16 cellular contexts compared by ENCODE assay signal in genomic region chr2:105754999-105755398, GRCh38. TPM values are rescaled to one million over a fixed set of nuclear protein-coding genes. Genes with fewer than 3 reads are reported as not detected.
DNase-seq lines count a peak whose midpoint lies in the region; ATAC-seq and TF ChIP-seq lines count a peak whose summit lies in the region.
"Had no signal": no experiment of that assay in that cellular context is flagged by ENCODE, and none has a peak within 500 bp of the region (broad histone marks: within the 10 kb centered on the region; RNA-seq: fewer than 3 reads in every experiment).

No MANE protein-coding gene starts in this region.

- peak; percentile 28 for ATAC-seq in HG03442 (IDR thresholded peaks at IDR 0.05; ENCODE audit: unreplicated experiment)
- ATAC-seq in activated CD8-positive, alpha-beta T cell treated with anti-CD3 and anti-CD28 coated beads for 36 hours, result no peak
- no peak for ATAC-seq in natural killer cell
- ATAC-seq: A549, gastroesophageal sphincter had no signal

- POLR2A ChIA-PET in activated CD8-positive, alpha-beta T cell treated with anti-CD3 and anti-CD28 coated beads for 36 hours (lab: Charles Lee), result interaction anchor here (0.7 to 6.4 kb wide), 12 partner anchors 9 to 84 kb away, joined by 3 to 63 read pairs (median 7); no protein-coding TSS in a partner anchor

- no peak for TF ChIP-seq CTCF in activated CD8-positive, alpha-beta T cell treated with anti-CD3 and anti-CD28 coated beads for 36 hours (IDR thresholded peaks at IDR 0.05)
- TF ChIP-seq CTCF in natural killer cell (IDR thresholded peaks at IDR 0.05), result no peak

- intact Hi-C loops in activated CD4-positive, alpha-beta T cell treated with anti-CD3 and anti-CD28 coated beads, Interleukin-2, amount 10 ng/mL, durations not matched to agents 24 days and 14 days (cut with micrococcal nuclease), result loop anchor here (1.0 to 2.0 kb wide), 2 partner anchors 9 to 14 kb away; no protein-coding TSS in a partner anchor
- intact Hi-C loops in activated CD8-positive, alpha-beta T cell treated with anti-CD3 and anti-CD28 coated beads for 36 hours (cut with micrococcal nuclease), result no loop called here
- intact Hi-C loops in natural killer cell (cut with micrococcal nuclease), result no loop called here

- CTCF ChIA-PET in activated CD8-positive, alpha-beta T cell treated with anti-CD3 and anti-CD28 coated beads for 36 hours (lab: Charles Lee), result interaction anchor here (0.9 to 2.2 kb wide), 5 partner anchors 8 to 178 kb away, joined by 4 to 9 read pairs (median 6); no protein-coding TSS in a partner anchor

- peak overlapping the region; percentile 70 for H3K4me3 Mint-ChIP-seq in activated CD4-positive, alpha-beta T cell treated with anti-CD3 and anti-CD28 coated beads, Interleukin-2, amount 10 ng/mL, durations not matched to agents 24 days and 14 days
- peak overlapping the region; percentile 38 for H3K4me3 Mint-ChIP-seq in activated CD8-positive, alpha-beta T cell treated with anti-CD3 and anti-CD28 coated beads for 36 hours
- peak overlapping the region; percentile 32 for H3K4me3 Mint-ChIP-seq in natural killer cell
- H3K4me3 Mint-ChIP-seq: nephron had no signal

- H3K27me3 Mint-ChIP-seq in activated CD4-positive, alpha-beta T cell treated with anti-CD3 and anti-CD28 coated beads, Interleukin-2, amount 10 ng/mL, durations not matched to agents 24 days and 14 days, result no peaks in the 10 kb centered on the region
- no peaks in the 10 kb centered on the region for H3K27me3 Mint-ChIP-seq in activated CD8-positive, alpha-beta T cell treated with anti-CD3 and anti-CD28 coated beads for 36 hours
- no peaks in the 10 kb centered on the region for H3K27me3 Mint-ChIP-seq in natural killer cell (ENCODE audit: low read depth in 2 of 2)

- peaks cover 86% of the 10 kb centered on the region for H3K4me1 Mint-ChIP-seq in activated CD4-positive, alpha-beta T cell treated with anti-CD3 and anti-CD28 coated beads, Interleukin-2, amount 10 ng/mL, durations not matched to agents 24 days and 14 days
- H3K4me1 Mint-ChIP-seq in activated CD8-positive, alpha-beta T cell treated with anti-CD3 and anti-CD28 coated beads for 36 hours (ENCODE audit: low read depth), result peaks cover 89% of the 10 kb centered on the region
- H3K4me1 Mint-ChIP-seq in natural killer cell, result peaks cover 88 to 89% of the 10 kb centered on the region in 2 donors

- peaks cover 71% of the 10 kb centered on the region for H3K36me3 Mint-ChIP-seq in activated CD4-positive, alpha-beta T cell treated with anti-CD3 and anti-CD28 coated beads, Interleukin-2, amount 10 ng/mL, durations not matched to agents 24 days and 14 days (ENCODE audit: low read depth)
- peaks cover 78% of the 10 kb centered on the region for H3K36me3 Mint-ChIP-seq in activated CD8-positive, alpha-beta T cell treated with anti-CD3 and anti-CD28 coated beads for 36 hours (ENCODE audit: low read depth)
- H3K36me3 Mint-ChIP-seq in natural killer cell, result no peaks in the 10 kb centered on the region

- H3K9me3 Mint-ChIP-seq in activated CD4-positive, alpha-beta T cell treated with anti-CD3 and anti-CD28 coated beads, Interleukin-2, amount 10 ng/mL, durations not matched to agents 24 days and 14 days, result peaks cover 5% of the 10 kb centered on the region
- H3K9me3 Mint-ChIP-seq in activated CD8-positive, alpha-beta T cell treated with anti-CD3 and anti-CD28 coated beads for 36 hours, result no peaks in the 10 kb centered on the region
- no peaks in the 10 kb centered on the region for H3K9me3 Mint-ChIP-seq in natural killer cell
- H3K9me3 Mint-ChIP-seq: nephron had no signal

- peak overlapping the region; percentile 90 for H3K27ac Mint-ChIP-seq in activated CD4-positive, alpha-beta T cell treated with anti-CD3 and anti-CD28 coated beads, Interleukin-2, amount 10 ng/mL, durations not matched to agents 24 days and 14 days
- H3K27ac Mint-ChIP-seq in activated CD8-positive, alpha-beta T cell treated with anti-CD3 and anti-CD28 coated beads for 36 hours, result peak overlapping the region; percentile 94
- peak overlapping the region; percentile 54 to 77 for H3K27ac Mint-ChIP-seq in natural killer cell

- no peak for DNase-seq in activated CD4-positive, alpha-beta T cell treated with anti-CD3 and anti-CD28 coated beads, Interleukin-2, amount 10 ng/mL, durations not matched to agents 24 days and 14 days
- no peak for DNase-seq in activated CD4-positive, alpha-beta T cell treated with anti-CD3 and anti-CD28 coated beads for 48 hours
- no peak for DNase-seq in activated CD8-positive, alpha-beta T cell treated with anti-CD3 and anti-CD28 coated beads for 36 hours
- DNase-seq in natural killer cell (no peak), putamen (ENCODE audit: low spot score) (no peak), amygdala (lab: John Stamatoyannopoulos, UW) (no peak)
- DNase-seq in activated effector memory CD4-positive, alpha-beta T cell treated with Interleukin-2 at 50 U/mL for 16 hours, result no peak
- DNase-seq: activated CD4-positive, alpha-beta T cell treated with anti-CD3 and anti-CD28 coated beads for 4 hours; DND-41; NCI-H345; SHP77; small intestine had no signal

RNA-seq across cellular contexts. Expression of gene NCK2, which starts 10.3 kb away (rescaled TPM):
- 85.8 and 86.2 TPM in 2 replicates for total RNA-seq in activated CD4-positive, alpha-beta T cell treated with anti-CD3 and anti-CD28 coated beads, Interleukin-2, amount 10 ng/mL, durations not matched to agents 24 days and 14 days
- 10 to 100 TPM; 68.3 to 69.7 TPM for total RNA-seq in activated CD8-positive, alpha-beta T cell treated with anti-CD3 and anti-CD28 coated beads for 36 hours
- total RNA-seq in natural killer cell, result 10 to 100 TPM; 34.1 to 50.8 (median 43.0) TPM
